Comparison of ENCODE assay signal across 8 cellular contexts in genomic region chr1:119611701-119612113, GRCh38. TPM values are rescaled to one million over a fixed set of nuclear protein-coding genes. Genes with fewer than 3 reads are reported as not detected.
A peak's percentile ranks its signal among the peaks of the same experiment; 100 is the strongest.
DNase-seq lines count a peak whose midpoint lies in the region; ATAC-seq, FAIRE-seq and TF ChIP-seq lines count a peak whose summit lies in the region.

No MANE protein-coding gene starts in this region.

- H3K4me1 ChIP-seq in OCI-LY1 (ENCODE audit: insufficient read depth, low read length, severe bottlenecking) (no peaks in the 10 kb centered on the region), upper lobe of right lung (peaks cover 4% of the 10 kb centered on the region)

- peaks cover 18% of the 10 kb centered on the region for H3K27me3 Mint-ChIP-seq in activated T-cell treated with anti-CD3 and anti-CD28 coated beads, Interleukin-2, amount 50 U/mL, for 72 hours (ENCODE audit: low read depth)

- no peak for TF ChIP-seq POLR2A in H54 (IDR thresholded peaks at IDR 0.05; ENCODE audit: low read depth, low read length)

- intact Hi-C loops in upper lobe of right lung (cut with DNase I): loop anchor here (5.0 kb wide), 1 partner anchor 51 kb away; no protein-coding TSS in a partner anchor

- H2AFZ ChIP-seq in OCI-LY1 (ENCODE audit: low read length): no peak overlapping the region

- H3K27ac ChIP-seq in OCI-LY1 (ENCODE audit: low read depth, low read length, poor library complexity, severe bottlenecking) (no peak overlapping the region), upper lobe of right lung (no peak overlapping the region)

- no peaks in the 10 kb centered on the region for H3K36me3 ChIP-seq in OCI-LY1 (ENCODE audit: insufficient read depth, low read length)
- H3K36me3 ChIP-seq in upper lobe of right lung: no peaks in the 10 kb centered on the region

- H3F3A ChIP-seq in OCI-LY1 (ENCODE audit: insufficient read depth, low read length): no peaks in the 10 kb centered on the region

- DNase-seq in GDM1 (lab: John Stamatoyannopoulos, UW): peak; percentile 39
- DNase-seq in HT1080 (ENCODE audit: low read depth): peak; percentile 31
- peak; percentile 71 to 83 for DNase-seq in activated T-cell treated with anti-CD3 and anti-CD28 coated beads, Interleukin-2, amount 50 U/mL, for 72 hours
- peak; percentile 26 for DNase-seq in fibroblast of the conjunctiva (ENCODE audit: low read depth)
- peak in 46 of 56 donors; percentile 7 to 82 (median 32) for DNase-seq in nucleus accumbens (lab: John Stamatoyannopoulos, UW)
- DNase-seq in upper lobe of right lung: peak; percentile 91
- DNase-seq in H54 (ENCODE audit: insufficient read length, low spot score): no peak

- H3K4me1 Mint-ChIP-seq in activated T-cell treated with anti-CD3 and anti-CD28 coated beads, Interleukin-2, amount 50 U/mL, for 72 hours (ENCODE audit: low read depth): no peaks in the 10 kb centered on the region

- H4K20me1 ChIP-seq in OCI-LY1 (ENCODE audit: insufficient read depth, low read length): no peaks in the 10 kb centered on the region

- H3K4me2 ChIP-seq in OCI-LY1 (ENCODE audit: low read length): no peak overlapping the region

- H3K9me3 ChIP-seq in OCI-LY1 (ENCODE audit: low read length) (no peaks in the 10 kb centered on the region), upper lobe of right lung (no peaks in the 10 kb centered on the region)

- H3K9me2 ChIP-seq in OCI-LY1 (ENCODE audit: low read depth, low read length): no peaks in the 10 kb centered on the region

- H3K79me2 ChIP-seq in OCI-LY1 (ENCODE audit: insufficient read depth, low read length): no peaks in the 10 kb centered on the region

- no peak overlapping the region for H3K4me3 Mint-ChIP-seq in activated T-cell treated with anti-CD3 and anti-CD28 coated beads, Interleukin-2, amount 50 U/mL, for 72 hours

- TF ChIP-seq CTCF in OCI-LY1 (IDR thresholded peaks at IDR 0.05; ENCODE audit: low read length) (peak; percentile 78), upper lobe of right lung (IDR thresholded peaks at IDR 0.05) (peak; percentile 94)

- ATAC-seq in activated T-cell treated with anti-CD3 and anti-CD28 coated beads, Interleukin-2, amount 50 U/mL, for 72 hours (replicated peaks in 1 of 2): peak in 1 of 2 donors; percentile 44
- peak; percentile 84 for ATAC-seq in upper lobe of right lung

- no peak overlapping the region for H3K27ac Mint-ChIP-seq in activated T-cell treated with anti-CD3 and anti-CD28 coated beads, Interleukin-2, amount 50 U/mL, for 72 hours

- H3K27me3 ChIP-seq in OCI-LY1 (ENCODE audit: insufficient read depth, low read length) (no peaks in the 10 kb centered on the region), upper lobe of right lung (no peaks in the 10 kb centered on the region)

- H3K4me3 ChIP-seq in OCI-LY1 (ENCODE audit: low read depth, low read length, poor library complexity, severe bottlenecking) (no peak overlapping the region), upper lobe of right lung (no peak overlapping the region)

- H3K36me3 Mint-ChIP-seq in activated T-cell treated with anti-CD3 and anti-CD28 coated beads, Interleukin-2, amount 50 U/mL, for 72 hours (ENCODE audit: insufficient read depth in 2 of 2): no peaks in the 10 kb centered on the region

- H3K9me3 Mint-ChIP-seq in activated T-cell treated with anti-CD3 and anti-CD28 coated beads, Interleukin-2, amount 50 U/mL, for 72 hours: no peaks in the 10 kb centered on the region

- no peak for FAIRE-seq in H54 (lab: Jason Lieb, UNC)

- H3K9ac ChIP-seq in OCI-LY1 (ENCODE audit: low read length): no peak overlapping the region

RNA-seq across cellular contexts. Expression of gene ZNF697, which starts 36.4 kb away (rescaled TPM):
- 16.2 and 17.6 TPM in 2 replicates for total RNA-seq in HT1080 (2014; rRNA removed; shearing (Covaris generic))
- polyA plus RNA-seq in HT1080 (2015; cell fraction: cytosol; rRNA removed): 17.3 and 20.9 TPM in 2 replicates
- polyA plus RNA-seq in HT1080 (2015; cell fraction: nucleus; rRNA removed): 27.0 and 33.5 TPM in 2 replicates
- under 1 TPM; 0.26 to 0.32 TPM for total RNA-seq in activated T-cell treated with anti-CD3 and anti-CD28 coated beads, Interleukin-2, amount 50 U/mL, for 72 hours
- 11.4 TPM for total RNA-seq in upper lobe of right lung
